In the genomic region with DNA sequence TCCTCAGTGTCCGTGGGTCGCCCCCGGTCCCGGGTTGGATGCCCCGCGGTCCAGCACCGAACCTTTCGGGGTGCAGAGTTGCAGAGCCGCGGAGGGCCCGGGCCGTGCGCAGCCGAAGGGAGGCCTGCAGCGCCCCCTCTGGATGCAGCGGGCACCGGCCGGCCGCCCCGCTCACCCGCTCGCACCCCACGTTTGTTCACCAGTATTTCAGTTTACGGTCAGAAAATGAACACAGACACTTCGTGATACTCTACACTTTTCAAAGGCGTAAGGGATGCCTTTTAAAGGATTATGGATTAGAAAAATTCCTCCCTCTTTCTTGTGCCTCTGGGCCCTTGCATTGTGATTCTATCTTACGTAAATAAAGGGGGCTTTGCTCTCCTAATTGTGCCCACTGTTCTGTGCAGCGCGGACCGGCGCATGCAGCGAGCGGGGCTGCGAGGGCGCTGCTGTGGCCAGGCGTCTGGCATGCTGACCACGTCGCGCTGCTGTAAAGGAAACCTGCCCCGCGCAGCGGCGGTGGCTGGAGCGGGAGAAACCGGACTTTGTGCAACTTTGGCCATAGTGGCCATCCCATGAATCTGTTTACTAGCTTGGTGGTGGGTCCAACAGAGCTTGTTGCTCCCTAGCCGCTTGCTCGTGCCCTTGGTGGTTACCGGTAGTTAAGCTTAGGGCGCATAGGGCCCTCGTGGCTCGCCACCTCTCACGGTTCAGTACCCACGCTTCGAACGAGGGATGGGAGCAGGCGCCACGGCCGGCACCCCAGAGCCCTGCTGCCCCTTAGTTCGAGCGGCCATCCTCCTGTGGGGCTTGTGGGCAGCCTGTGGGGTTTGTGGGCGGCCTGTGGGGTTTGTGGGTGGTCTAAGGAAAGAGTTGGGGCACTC, we compare ENCODE assay signal across 8 cellular contexts. TPM values are rescaled to one million over a fixed set of nuclear protein-coding genes. Genes with fewer than 3 reads are reported as not detected.
A peak's percentile ranks its signal among the peaks of the same experiment; 100 is the strongest.
DNase-seq lines count a peak whose midpoint lies in the region; ATAC-seq and TF ChIP-seq lines count a peak whose summit lies in the region.

No MANE protein-coding gene starts in this region.

- no peaks in the 10 kb centered on the region for H3K27me3 ChIP-seq in neuronal stem cell (ENCODE audit: control insufficient read depth in 3 of 3, insufficient read depth in 3 of 3, low read depth in 1 of 3, low read length in 3 of 3)

- no peak for ATAC-seq in GM19351 (IDR thresholded peaks at IDR 0.05; ENCODE audit: unreplicated experiment)

- H2BK120ac ChIP-seq in neuronal stem cell (ENCODE audit: low read depth, low read length) = no peak overlapping the region

- peak overlapping the region; percentile 79 for H3K4me2 ChIP-seq in neuronal stem cell (ENCODE audit: insufficient read depth, low read length, poor library complexity, severe bottlenecking)

- DNase-seq in stimulated activated CD4-positive, alpha-beta T cell treated with anti-CD3 and anti-CD28 coated beads, Interleukin-12 subunit alpha, Interleukin-12 subunit beta, amount 100 ng/mL, for 48 hours (ENCODE audit: low read depth in 2 of 3, low spot score in 1 of 3) = peak in 2 of 3 donors; percentile 20 to 35
- no peak for DNase-seq in stimulated activated CD4-positive, alpha-beta T cell treated with anti-CD3 and anti-CD28 coated beads, Interleukin-4, amount 100 ng/mL, for 4 hours
- peak; percentile 49 to 69 for DNase-seq in activated T-cell treated with anti-CD3 and anti-CD28 coated beads, Interleukin-2, amount 50 U/mL, for 48 hours
- DNase-seq in foreskin fibroblast (peak in 1 of 2 donors; percentile 68), neuronal stem cell (ENCODE audit: low spot score) (peak; percentile 55), SKM-1 treated with dmso at 0.1 percent for 144 hours (lab: John Stamatoyannopoulos, UW; ENCODE audit: unreplicated experiment) (no peak), NCI-H187 (lab: John Stamatoyannopoulos, UW) (no peak)

- H3K9me3 ChIP-seq in neuronal stem cell (replicated peaks in 1 of 2; ENCODE audit: control insufficient read depth in 2 of 2, insufficient read depth in 1 of 2, low read depth in 1 of 2, low read length in 2 of 2) = peaks cover 9 to 10% of the 10 kb centered on the region in 2 donors

- H2BK5ac ChIP-seq in neuronal stem cell (ENCODE audit: low read length) = peak overlapping the region; percentile 19

- peak overlapping the region; percentile 57 for H3K4ac ChIP-seq in neuronal stem cell (ENCODE audit: low read length)

- peak overlapping the region; percentile 95 for H3K18ac ChIP-seq in neuronal stem cell (ENCODE audit: low read length)

- H2AK5ac ChIP-seq in neuronal stem cell (ENCODE audit: low read depth, low read length) = peak overlapping the region; percentile 90

- peak overlapping the region; percentile 75 for H2AFZ ChIP-seq in neuronal stem cell (ENCODE audit: low read length)

- H4K91ac ChIP-seq in neuronal stem cell (ENCODE audit: low read depth, low read length, poor library complexity) = peak overlapping the region; percentile 96

- no peak overlapping the region for H2BK15ac ChIP-seq in neuronal stem cell (ENCODE audit: low read length)

- peak overlapping the region; percentile 54 for H4K8ac ChIP-seq in neuronal stem cell (ENCODE audit: low read depth, low read length)

- peak overlapping the region; percentile 40 for H3K23ac ChIP-seq in neuronal stem cell (ENCODE audit: low read depth, low read length, poor library complexity)

- H3K4me1 ChIP-seq in neuronal stem cell (ENCODE audit: control insufficient read depth in 2 of 2, insufficient read depth in 1 of 2, low read depth in 1 of 2, low read length in 2 of 2) = peaks cover 3 to 4% of the 10 kb centered on the region in 2 donors

- H3K4me3 ChIP-seq in foreskin fibroblast (ENCODE audit: low read depth in 1 of 2, low read length in 2 of 2) (peak overlapping the region; percentile 51 to 86), neuronal stem cell (ENCODE audit: low read length in 2 of 2) (peak overlapping the region; percentile 55 to 74)

- H3K79me1 ChIP-seq in neuronal stem cell (ENCODE audit: low read depth, low read length) = peaks cover 11% of the 10 kb centered on the region

- H3K14ac ChIP-seq in neuronal stem cell (ENCODE audit: low read length) = peak overlapping the region; percentile 58

- no peak overlapping the region for H2BK12ac ChIP-seq in neuronal stem cell (ENCODE audit: low read length)

- WGBS in neuronal stem cell (ENCODE audit: extremely low coverage in 2 of 2, insufficient read length in 2 of 2, insufficient replicate concordance in 1 of 2), 2 donors = no CpG with 5 or more reads among the region's 61 CpGs

- peak overlapping the region; percentile 83 for H3K27ac ChIP-seq in neuronal stem cell (replicated peaks; ENCODE audit: low read length)

- peak; percentile 49 for TF ChIP-seq CTCF in foreskin fibroblast (IDR thresholded peaks at IDR 0.05; ENCODE audit: low read depth, low read length)

- H3K36me3 ChIP-seq in neuronal stem cell (replicated peaks in 1 of 2; ENCODE audit: control insufficient read depth in 2 of 2, insufficient read depth in 2 of 2, low read length in 2 of 2) = peaks cover 4 to 17% of the 10 kb centered on the region in 2 donors

- H3K9ac ChIP-seq in neuronal stem cell (ENCODE audit: low read depth, low read length, poor library complexity) = peak overlapping the region; percentile 85

RNA-seq across cellular contexts. Expression of a gene that starts 0.8 kb away (rescaled TPM):
- 487 TPM for polyA plus RNA-seq in neuronal stem cell (2013, experiment 1 of 2)
- 485 TPM for polyA plus RNA-seq in neuronal stem cell (2013, experiment 2 of 2)

RNA-seq across cellular contexts. Expression of a gene that starts 50.3 kb away (rescaled TPM):
- polyA plus RNA-seq in neuronal stem cell (2013, experiment 1 of 2) = 20.9 TPM
- 21.0 TPM for polyA plus RNA-seq in neuronal stem cell (2013, experiment 2 of 2)

Comparison
In these comparisons a context has a peak if more than half of its experiments do, and no peak if none do; other contexts are left out.
1. DNase-seq: peak in stimulated activated CD4-positive, alpha-beta T cell treated with anti-CD3 and anti-CD28 coated beads, Interleukin-12 subunit alpha, Interleukin-12 subunit beta, amount 100 ng/mL, for 48 hours (2 of 3), activated T-cell treated with anti-CD3 and anti-CD28 coated beads, Interleukin-2, amount 50 U/mL, for 48 hours (2 of 2) and neuronal stem cell (single experiment); none in stimulated activated CD4-positive, alpha-beta T cell treated with anti-CD3 and anti-CD28 coated beads, Interleukin-4, amount 100 ng/mL, for 4 hours (0 of 2), SKM-1 treated with dmso at 0.1 percent for 144 hours (single experiment) and NCI-H187 (0 of 2).